In genomic region chr5:149628846-149629388, GRCh38 we compare ENCODE assay signal across 38 cellular contexts.
"Had no signal": no experiment of that assay in that cellular context is flagged by ENCODE, and none has a peak within 500 bp of the region (broad histone marks: within the 10 kb centered on the region; RNA-seq: fewer than 3 reads in every experiment).

No MANE protein-coding gene starts in this region.

- H3K36me3 ChIP-seq: cardiac muscle cell had no signal

- H3K27me3 ChIP-seq: ascending aorta, cardiac muscle cell had no signal

- DNase-seq: activated B cell treated with CpG ODN at 0.5 μM for 24 hours; activated CD4-positive, alpha-beta memory T cell treated with anti-CD3 and anti-CD28 coated beads for 36 hours; activated CD4-positive, alpha-beta T cell treated with anti-CD3 and anti-CD28 coated beads for 4 hours; activated CD4-positive, alpha-beta T cell treated with anti-CD3 and anti-CD28 coated beads, Interleukin-2, amount 10 ng/mL, durations not matched to agents 24 days and 14 days; activated CD4-positive, alpha-beta T cell treated with anti-CD3 and anti-CD28 coated beads, Interleukin-2, amount 50 U/mL, for 1 hour; activated CD4-positive, alpha-beta T cell treated with anti-CD3 and anti-CD28 coated beads, Interleukin-2, amount 50 U/mL, for 4 hours; activated CD4-positive, CD25-positive, alpha-beta regulatory T cell treated with anti-CD3 and anti-CD28 coated beads, Interleukin-2, amount 50 U/mL, for 72 hours; activated CD8-positive, alpha-beta memory T cell treated with anti-CD3 and anti-CD28 coated beads, Interleukin-2, amount 50 U/mL, for 4 hours; activated CD8-positive, alpha-beta T cell treated with anti-CD3 and anti-CD28 coated beads for 36 hours; activated effector memory CD4-positive, alpha-beta T cell treated with anti-CD3 and anti-CD28 coated beads, Interleukin-2, amount 50 U/mL, for 16 hours; activated gamma-delta T cell treated with Interleukin-2 at 50 U/mL for 16 hours; activated naive CD4-positive, alpha-beta T cell; activated naive CD4-positive, alpha-beta T cell treated with anti-CD3 and anti-CD28 coated beads, Interleukin-2, amount 10 ng/mL, durations not matched to agents 7 days and 5 days; activated naive CD8-positive, alpha-beta T cell treated with anti-CD3 and anti-CD28 coated beads, Interleukin-2, amount 10 ng/mL, durations not matched to agents 7 days and 5 days; activated naive CD8-positive, alpha-beta T cell treated with anti-CD3 and anti-CD28 coated beads, Interleukin-2, amount 50 U/mL, for 24 hours; activated T-cell treated with anti-CD3 and anti-CD28 coated beads for 4 hours; activated T-cell treated with anti-CD3 and anti-CD28 coated beads, Interleukin-2, amount 50 U/mL, for 1 hour; activated T-cell treated with anti-CD3 and anti-CD28 coated beads, Interleukin-2, amount 50 U/mL, for 4 hours; activated T-cell treated with anti-CD3 and anti-CD28 coated beads, Interleukin-2, amount 50 U/mL, for 72 hours; amygdala; anterior cingulate cortex; caudate nucleus; cerebellar nuclear complex; T-helper 2 cell; T-helper 9 cell had no signal

- H3K4me3 Mint-ChIP-seq: activated B cell treated with CpG ODN at 0.5 μM for 24 hours; activated CD4-positive, alpha-beta memory T cell treated with anti-CD3 and anti-CD28 coated beads for 36 hours; activated CD4-positive, alpha-beta T cell treated with anti-CD3 and anti-CD28 coated beads, Interleukin-2, amount 10 ng/mL, durations not matched to agents 24 days and 14 days; activated CD8-positive, alpha-beta T cell treated with anti-CD3 and anti-CD28 coated beads for 36 hours; activated naive CD4-positive, alpha-beta T cell treated with anti-CD3 and anti-CD28 coated beads, Interleukin-2, amount 10 ng/mL, durations not matched to agents 7 days and 5 days; activated naive CD4-positive, alpha-beta T cell treated with anti-CD3 and anti-CD28 coated beads, Interleukin-2, amount 50 U/mL, for 24 hours; activated naive CD8-positive, alpha-beta T cell; activated naive CD8-positive, alpha-beta T cell treated with anti-CD3 and anti-CD28 coated beads, Interleukin-2, amount 10 ng/mL, durations not matched to agents 7 days and 5 days; activated naive CD8-positive, alpha-beta T cell treated with anti-CD3 and anti-CD28 coated beads, Interleukin-2, amount 50 U/mL, for 24 hours; activated T-cell treated with anti-CD3 and anti-CD28 coated beads, Interleukin-2, amount 50 U/mL, for 4 hours; activated T-cell treated with anti-CD3 and anti-CD28 coated beads, Interleukin-2, amount 50 U/mL, for 72 hours; activated T-helper 1 cell treated with anti-CD3 and anti-CD28 coated beads, Interleukin-12 subunit alpha, Interleukin-12 subunit beta, Interleukin-2, Interleukin-4 antibody, amounts not matched to agents 30 ng/mL and 10 ng/mL and 1 ng/mL, durations not matched to agents 14 hours and 24 hours and 36 hours; activated T-helper 17 cell treated with anti-CD3 and anti-CD28 coated beads, Interleukin-2, amount 50 U/mL, for 72 hours; brain; central memory CD8-positive, alpha-beta T cell; T-helper 1 cell treated with Interleukin-12 subunit alpha and Interleukin-12 subunit beta and Interleukin-4 antibody, amounts not matched to agents 30 μg/mL and 1 μg/mL, for 36 hours; T-helper 2 cell treated with Interferon-gamma antibody and Interleukin-4, amounts not matched to agents 5 μg/mL and 100 μg/mL, for 36 hours had no signal

- H3K9me3 ChIP-seq: ascending aorta had no signal

- H3K9me3 Mint-ChIP-seq: activated B cell treated with CpG ODN at 0.5 μM for 24 hours; activated CD4-positive, alpha-beta memory T cell treated with anti-CD3 and anti-CD28 coated beads for 36 hours; activated CD4-positive, alpha-beta T cell treated with anti-CD3 and anti-CD28 coated beads, Interleukin-2, amount 10 ng/mL, durations not matched to agents 24 days and 14 days; activated CD8-positive, alpha-beta T cell treated with anti-CD3 and anti-CD28 coated beads for 36 hours; activated naive CD4-positive, alpha-beta T cell treated with anti-CD3 and anti-CD28 coated beads, Interleukin-2, amount 10 ng/mL, durations not matched to agents 7 days and 5 days; activated naive CD4-positive, alpha-beta T cell treated with anti-CD3 and anti-CD28 coated beads, Interleukin-2, amount 50 U/mL, for 24 hours; activated naive CD8-positive, alpha-beta T cell treated with anti-CD3 and anti-CD28 coated beads, Interleukin-2, amount 10 ng/mL, durations not matched to agents 7 days and 5 days; activated naive CD8-positive, alpha-beta T cell treated with anti-CD3 and anti-CD28 coated beads, Interleukin-2, amount 50 U/mL, for 24 hours; activated T-cell treated with anti-CD3 and anti-CD28 coated beads, Interleukin-2, amount 50 U/mL, for 4 hours; activated T-cell treated with anti-CD3 and anti-CD28 coated beads, Interleukin-2, amount 50 U/mL, for 72 hours; activated T-helper 1 cell treated with anti-CD3 and anti-CD28 coated beads, Interleukin-12 subunit alpha, Interleukin-12 subunit beta, Interleukin-2, Interleukin-4 antibody, amounts not matched to agents 30 ng/mL and 10 ng/mL and 1 ng/mL, durations not matched to agents 14 hours and 24 hours and 36 hours; activated T-helper 17 cell treated with anti-CD3 and anti-CD28 coated beads, Interleukin-2, amount 50 U/mL, for 72 hours; brain; central memory CD8-positive, alpha-beta T cell; T-helper 1 cell treated with Interleukin-12 subunit alpha and Interleukin-12 subunit beta and Interleukin-4 antibody, amounts not matched to agents 30 μg/mL and 1 μg/mL, for 36 hours; T-helper 2 cell treated with Interferon-gamma antibody and Interleukin-4, amounts not matched to agents 5 μg/mL and 100 μg/mL, for 36 hours had no signal

- H3K4me3 ChIP-seq: ascending aorta, cardiac muscle cell had no signal

- ATAC-seq: activated CD8-positive, alpha-beta T cell treated with anti-CD3 and anti-CD28 coated beads for 36 hours; activated naive CD8-positive, alpha-beta T cell treated with anti-CD3 and anti-CD28 coated beads, Interleukin-2, amount 50 U/mL, for 24 hours; activated T-cell treated with anti-CD3 and anti-CD28 coated beads, Interleukin-2, amount 50 U/mL, for 4 hours; activated T-cell treated with anti-CD3 and anti-CD28 coated beads, Interleukin-2, amount 50 U/mL, for 72 hours; activated T-helper 17 cell treated with anti-CD3 and anti-CD28 coated beads, Interleukin-2, amount 50 U/mL, for 72 hours had no signal

- H3K27me3 Mint-ChIP-seq: activated B cell treated with CpG ODN at 0.5 μM for 24 hours; activated CD4-positive, alpha-beta memory T cell treated with anti-CD3 and anti-CD28 coated beads for 36 hours; activated CD4-positive, alpha-beta T cell treated with anti-CD3 and anti-CD28 coated beads, Interleukin-2, amount 10 ng/mL, durations not matched to agents 24 days and 14 days; activated CD8-positive, alpha-beta T cell treated with anti-CD3 and anti-CD28 coated beads for 36 hours; activated naive CD4-positive, alpha-beta T cell treated with anti-CD3 and anti-CD28 coated beads, Interleukin-2, amount 50 U/mL, for 24 hours; activated naive CD8-positive, alpha-beta T cell; activated naive CD8-positive, alpha-beta T cell treated with anti-CD3 and anti-CD28 coated beads, Interleukin-2, amount 50 U/mL, for 24 hours; activated T-helper 17 cell treated with anti-CD3 and anti-CD28 coated beads, Interleukin-2, amount 50 U/mL, for 72 hours; brain; central memory CD8-positive, alpha-beta T cell had no signal

- FAIRE-seq: bronchial epithelial cell, TTC549 had no signal

- H3K27ac ChIP-seq: ascending aorta, cardiac muscle cell, VCaP had no signal

- H3K27ac Mint-ChIP-seq: activated B cell treated with CpG ODN at 0.5 μM for 24 hours; activated CD4-positive, alpha-beta memory T cell treated with anti-CD3 and anti-CD28 coated beads for 36 hours; activated CD4-positive, alpha-beta T cell treated with anti-CD3 and anti-CD28 coated beads, Interleukin-2, amount 10 ng/mL, durations not matched to agents 24 days and 14 days; activated CD8-positive, alpha-beta T cell treated with anti-CD3 and anti-CD28 coated beads for 36 hours; activated naive CD4-positive, alpha-beta T cell treated with anti-CD3 and anti-CD28 coated beads, Interleukin-2, amount 10 ng/mL, durations not matched to agents 7 days and 5 days; activated naive CD4-positive, alpha-beta T cell treated with anti-CD3 and anti-CD28 coated beads, Interleukin-2, amount 50 U/mL, for 24 hours; activated naive CD8-positive, alpha-beta T cell; activated naive CD8-positive, alpha-beta T cell treated with anti-CD3 and anti-CD28 coated beads, Interleukin-2, amount 10 ng/mL, durations not matched to agents 7 days and 5 days; activated naive CD8-positive, alpha-beta T cell treated with anti-CD3 and anti-CD28 coated beads, Interleukin-2, amount 50 U/mL, for 24 hours; activated T-cell treated with anti-CD3 and anti-CD28 coated beads, Interleukin-2, amount 50 U/mL, for 72 hours; activated T-helper 1 cell treated with anti-CD3 and anti-CD28 coated beads, Interleukin-12 subunit alpha, Interleukin-12 subunit beta, Interleukin-2, Interleukin-4 antibody, amounts not matched to agents 30 ng/mL and 10 ng/mL and 1 ng/mL, durations not matched to agents 14 hours and 24 hours and 36 hours; activated T-helper 17 cell treated with anti-CD3 and anti-CD28 coated beads, Interleukin-2, amount 50 U/mL, for 72 hours; brain; T-helper 1 cell treated with Interleukin-12 subunit alpha and Interleukin-12 subunit beta and Interleukin-4 antibody, amounts not matched to agents 30 μg/mL and 1 μg/mL, for 36 hours; T-helper 2 cell treated with Interferon-gamma antibody and Interleukin-4, amounts not matched to agents 5 μg/mL and 100 μg/mL, for 36 hours had no signal

- H3K4me1 Mint-ChIP-seq: activated naive CD4-positive, alpha-beta T cell treated with anti-CD3 and anti-CD28 coated beads, Interleukin-2, amount 10 ng/mL, durations not matched to agents 7 days and 5 days; activated naive CD4-positive, alpha-beta T cell treated with anti-CD3 and anti-CD28 coated beads, Interleukin-2, amount 50 U/mL, for 24 hours; central memory CD8-positive, alpha-beta T cell had no signal

- H3K4me1 ChIP-seq: ascending aorta had no signal

- H3K36me3 Mint-ChIP-seq: activated CD4-positive, alpha-beta memory T cell treated with anti-CD3 and anti-CD28 coated beads for 36 hours; activated naive CD4-positive, alpha-beta T cell treated with anti-CD3 and anti-CD28 coated beads, Interleukin-2, amount 10 ng/mL, durations not matched to agents 7 days and 5 days; activated naive CD4-positive, alpha-beta T cell treated with anti-CD3 and anti-CD28 coated beads, Interleukin-2, amount 50 U/mL, for 24 hours; activated naive CD8-positive, alpha-beta T cell; activated naive CD8-positive, alpha-beta T cell treated with anti-CD3 and anti-CD28 coated beads, Interleukin-2, amount 10 ng/mL, durations not matched to agents 7 days and 5 days; brain had no signal
